Comparison of ENCODE assay signal across 13 cellular contexts in genomic region chr17:73304438-73304837, GRCh38. TPM values are rescaled to one million over a fixed set of nuclear protein-coding genes. Genes with fewer than 3 reads are reported as not detected.
A peak's percentile ranks its signal among the peaks of the same experiment; 100 is the strongest.
DNase-seq lines count a peak whose midpoint lies in the region; ATAC-seq and TF ChIP-seq lines count a peak whose summit lies in the region.
"Had no signal": no experiment of that assay in that cellular context is flagged by ENCODE, and none has a peak within 500 bp of the region (broad histone marks: within the 10 kb centered on the region; RNA-seq: fewer than 3 reads in every experiment).

No MANE protein-coding gene starts in this region.

- H3K4me1 ChIP-seq in lower lobe of right lung (peaks cover 95% of the 10 kb centered on the region), testis (peaks cover 81% of the 10 kb centered on the region)

- TF ChIP-seq CTCF in dorsolateral prefrontal cortex (IDR thresholded peaks at IDR 0.05 in 54 of 56, conservative IDR thresholded peaks at IDR 0.05 in 2 of 56; ENCODE audit: low read depth in 1 of 56, partially characterized antibody in 56 of 56) (no peak), lower lobe of right lung (IDR thresholded peaks at IDR 0.05) (no peak), testis (IDR thresholded peaks at IDR 0.05) (no peak), GM10266 (IDR thresholded peaks at IDR 0.05; ENCODE audit: control insufficient read depth, insufficient read depth, low read depth, missing control alignments) (no peak)

- H3K27me3 ChIP-seq in dorsolateral prefrontal cortex (no peaks in the 10 kb centered on the region), lower lobe of right lung (ENCODE audit: low read depth) (no peaks in the 10 kb centered on the region), testis (no peaks in the 10 kb centered on the region)

- no peak for TF ChIP-seq POLR2A in testis (IDR thresholded peaks at IDR 0.05)

- DNase-seq in NCI-H226 (peak; percentile 62), dorsolateral prefrontal cortex (no peak), lower lobe of right lung (no peak), testis (no peak), midbrain (lab: John Stamatoyannopoulos, UW) (no peak), hypothalamus (lab: John Stamatoyannopoulos, UW) (no peak), GM10266 (ENCODE audit: extremely low spot score) (no peak), nucleus accumbens (lab: John Stamatoyannopoulos, UW) (no peak)
- DNase-seq: activated naive CD8-positive, alpha-beta T cell treated with anti-CD3 and anti-CD28 coated beads, Interleukin-2, amount 10 ng/mL, durations not matched to agents 7 days and 5 days; GOT3; stimulated activated CD4-positive, alpha-beta T cell treated with anti-CD3 and anti-CD28 coated beads, Interleukin-4, amount 100 ng/mL, for 4 hours had no signal

- intact Hi-C loops in dorsolateral prefrontal cortex (cut with DNase I) (no loop called here), lower lobe of right lung (cut with DNase I) (no loop called here), testis (cut with DNase I; ENCODE audit: low total_unique reads) (no loop called here)

- ATAC-seq in lower lobe of right lung: no peak

- H3K36me3 ChIP-seq in lower lobe of right lung (no peaks in the 10 kb centered on the region), testis (ENCODE audit: low read depth, missing control alignments) (no peaks in the 10 kb centered on the region)

- 22 to 66% methylated on average over 8 of the region's 8 CpGs for WGBS in testis, 2 donors

- H3K9me3 ChIP-seq in lower lobe of right lung (no peaks in the 10 kb centered on the region), testis (no peaks in the 10 kb centered on the region)

- H3K4me3 ChIP-seq in dorsolateral prefrontal cortex (peak overlapping the region in 21 of 59 donors; percentile 20 to 64 (median 50)), lower lobe of right lung (peak overlapping the region; percentile 41), testis (no peak overlapping the region)

- peak overlapping the region in 51 of 59 donors; percentile 1 to 99 (median 73) for H3K27ac ChIP-seq in dorsolateral prefrontal cortex
- peak overlapping the region; percentile 99 for H3K27ac ChIP-seq in lower lobe of right lung
- H3K27ac ChIP-seq in testis: peak overlapping the region; percentile 82 to 90

RNA-seq across cellular contexts. Expression of gene CDC42EP4, which starts 7.4 kb away (rescaled TPM):
- 100 to 1,000 TPM in 13 of 120 experiments, 10 to 100 TPM in 107; 47.4 to 222 (median 76.7) TPM for total RNA-seq in dorsolateral prefrontal cortex
- total RNA-seq in lower lobe of right lung: 44.6 TPM
- 100 to 1,000 TPM; 103 to 140 TPM for total RNA-seq in testis
- 55.9 TPM for polyA plus RNA-seq in testis (ENCODE audit: insufficient read depth, low read depth, low replicate concordance)

RNA-seq across cellular contexts. Expression of gene CPSF4L, which starts 42.8 kb away (rescaled TPM):
- total RNA-seq in dorsolateral prefrontal cortex (1 to 10 TPM in 2 of 120 experiments, under 1 TPM in 7, not detected in 111; 0.46 to 1.6 (median 0.68) TPM), lower lobe of right lung (not detected), testis (under 1 TPM in 1 of 2 donors, not detected in 1; 0.94 TPM)
- polyA plus RNA-seq in testis (ENCODE audit: insufficient read depth, low read depth, low replicate concordance): 0.79 TPM
- total RNA-seq: activated naive CD8-positive, alpha-beta T cell treated with anti-CD3 and anti-CD28 coated beads, Interleukin-2, amount 10 ng/mL, durations not matched to agents 7 days and 5 days; frontal cortex; mucosa of gallbladder had no signal
